In genomic region chr12:76223869-76224268, GRCh38 we compare ENCODE assay signal across 33 cellular contexts.
"Had no signal": no experiment of that assay in that cellular context is flagged by ENCODE, and none has a peak within 500 bp of the region (broad histone marks: within the 10 kb centered on the region; RNA-seq: fewer than 3 reads in every experiment).

No MANE protein-coding gene starts in this region.

- DNase-seq: activated CD4-positive, alpha-beta memory T cell treated with anti-CD3 and anti-CD28 coated beads, Interleukin-2, amount 10 ng/mL, durations not matched to agents 7 days and 5 days; activated CD4-positive, alpha-beta T cell treated with anti-CD3 and anti-CD28 coated beads for 1 hour; activated CD4-positive, alpha-beta T cell treated with anti-CD3 and anti-CD28 coated beads for 36 hours; activated CD4-positive, alpha-beta T cell treated with anti-CD3 and anti-CD28 coated beads for 48 hours; activated CD4-positive, alpha-beta T cell treated with anti-CD3 and anti-CD28 coated beads, Interleukin-2, amount 10 ng/mL, durations not matched to agents 7 days and 5 days; activated CD4-positive, alpha-beta T cell treated with anti-CD3 and anti-CD28 coated beads, Interleukin-2, amount 50 U/mL, for 48 hours; activated CD4-positive, CD25-positive, alpha-beta regulatory T cell; activated CD8-positive, alpha-beta memory T cell treated with anti-CD3 and anti-CD28 coated beads for 24 hours; activated CD8-positive, alpha-beta memory T cell treated with anti-CD3 and anti-CD28 coated beads, Interleukin-2, amount 10 ng/mL, durations not matched to agents 7 days and 5 days; activated CD8-positive, alpha-beta memory T cell treated with anti-CD3 and anti-CD28 coated beads, Interleukin-2, amount 50 U/mL, for 48 hours; activated CD8-positive, alpha-beta T cell treated with anti-CD3 and anti-CD28 coated beads, Interleukin-2, amount 10 ng/mL, durations not matched to agents 7 days and 5 days; activated effector memory CD4-positive, alpha-beta T cell treated with Interleukin-2 at 50 U/mL for 16 hours; activated gamma-delta T cell; activated naive CD4-positive, alpha-beta T cell treated with anti-CD3 and anti-CD28 coated beads, Interleukin-2, amount 10 ng/mL, durations not matched to agents 7 days and 5 days; activated naive CD4-positive, alpha-beta T cell treated with Interleukin-2 at 50 U/mL for 16 hours; activated naive CD8-positive, alpha-beta T cell treated with anti-CD3 and anti-CD28 coated beads, Interleukin-2, amount 10 ng/mL, durations not matched to agents 7 days and 5 days; activated naive CD8-positive, alpha-beta T cell treated with anti-CD3 and anti-CD28 coated beads, Interleukin-2, amount 50 U/mL, for 24 hours; activated T-cell treated with anti-CD3 and anti-CD28 coated beads, Interleukin-2, amount 50 U/mL, for 24 hours; activated T-cell treated with anti-CD3 and anti-CD28 coated beads, Interleukin-2, amount 50 U/mL, for 48 hours; amygdala; anterior cingulate cortex; caudate nucleus; cerebellar nuclear complex; T-helper 1 cell; T-helper 2 cell; T-helper 9 cell; WERI-Rb-1 had no signal

- H3K9me3 ChIP-seq: ascending aorta had no signal

- ATAC-seq: activated CD4-positive, alpha-beta T cell treated with anti-CD3 and anti-CD28 coated beads for 36 hours; activated CD4-positive, CD25-positive, alpha-beta regulatory T cell treated with anti-CD3 and anti-CD28 coated beads, Interleukin-2, amount 50 U/mL, for 24 hours; activated CD8-positive, alpha-beta memory T cell treated with anti-CD3 and anti-CD28 coated beads, Interleukin-2, amount 10 ng/mL, durations not matched to agents 7 days and 5 days; activated CD8-positive, alpha-beta T cell treated with anti-CD3 and anti-CD28 coated beads, Interleukin-2, amount 10 ng/mL, durations not matched to agents 7 days and 5 days; activated naive CD8-positive, alpha-beta T cell treated with anti-CD3 and anti-CD28 coated beads, Interleukin-2, amount 50 U/mL, for 24 hours; WTC11 had no signal

- H3K4me1 ChIP-seq: ascending aorta had no signal

- H3K4me3 ChIP-seq: ascending aorta, cardiac muscle cell had no signal

- H3K27me3 ChIP-seq: ascending aorta, cardiac muscle cell had no signal

- H3K27ac ChIP-seq: ascending aorta, cardiac muscle cell, WERI-Rb-1 had no signal

- FAIRE-seq: bronchial epithelial cell, TTC549 had no signal

- H3K36me3 ChIP-seq: ascending aorta, cardiac muscle cell, WERI-Rb-1 had no signal
